ENCODE assay signal across 1 cellular context in genomic region chr7:35474100-35474499, GRCh38.
TF ChIP-seq lines count a peak whose summit lies in the region.

No MANE protein-coding gene starts in this region.

TF ChIP-seq in K562, 482 proteins besides CTCF, POLR2A, EP300 and RAD21 (continued from another document):
- no peak for TF ChIP-seq CUX1 (CRISPR knock-in tag; IDR thresholded peaks at IDR 0.05)
- peak; percentile 78 for TF ChIP-seq NFIC (IDR thresholded peaks at IDR 0.05)
